In the genomic region with DNA sequence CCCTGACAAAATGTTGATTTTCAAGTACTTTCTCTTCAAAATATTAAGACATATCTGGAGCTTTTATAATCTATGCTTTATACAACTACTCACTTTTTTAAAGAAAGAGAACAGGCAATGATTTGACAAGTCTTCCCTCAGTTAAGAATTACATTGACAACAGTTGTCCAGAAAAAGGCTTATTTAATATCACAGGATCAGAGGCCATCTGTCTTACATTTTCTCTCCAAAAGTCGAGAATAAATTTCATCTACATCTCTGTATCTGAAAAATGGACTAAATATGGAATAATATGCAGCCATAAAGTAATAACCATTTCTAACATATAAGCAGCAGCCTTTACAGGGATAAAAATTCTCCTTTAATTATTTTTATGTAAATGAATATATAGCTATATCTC, we compare ENCODE assay signal across 38 cellular contexts. TPM values are rescaled to one million over a fixed set of nuclear protein-coding genes. Genes with fewer than 3 reads are reported as not detected.
"Had no signal": no experiment of that assay in that cellular context is flagged by ENCODE, and none has a peak within 500 bp of the region (broad histone marks: within the 10 kb centered on the region; RNA-seq: fewer than 3 reads in every experiment).

No MANE protein-coding gene starts in this region.

- H3K36me3 Mint-ChIP-seq: activated naive CD4-positive, alpha-beta T cell treated with anti-CD3 and anti-CD28 coated beads, Interleukin-2, amount 10 ng/mL, durations not matched to agents 7 days and 5 days; activated naive CD4-positive, alpha-beta T cell treated with anti-CD3 and anti-CD28 coated beads, Interleukin-2, amount 50 U/mL, for 24 hours; activated naive CD4-positive, alpha-beta T cell treated with anti-CD3 and anti-CD28 coated beads, Interleukin-2, amount 50 U/mL, for 72 hours; activated naive CD8-positive, alpha-beta T cell; activated naive CD8-positive, alpha-beta T cell treated with anti-CD3 and anti-CD28 coated beads for 36 hours; activated naive CD8-positive, alpha-beta T cell treated with anti-CD3 and anti-CD28 coated beads, Interleukin-2, amount 10 ng/mL, durations not matched to agents 7 days and 5 days; brain had no signal

- H3K4me3 ChIP-seq: adrenal gland, ascending aorta, body of pancreas, breast epithelium, cardiac muscle cell had no signal

- DNase-seq: activated effector memory CD4-positive, alpha-beta T cell treated with anti-CD3 and anti-CD28 coated beads, Interleukin-2, amount 50 U/mL, for 16 hours; activated effector memory CD4-positive, alpha-beta T cell treated with Interleukin-2 at 50 U/mL for 16 hours; activated gamma-delta T cell; activated gamma-delta T cell treated with Interleukin-2 at 50 U/mL for 16 hours; activated naive CD4-positive, alpha-beta T cell; activated naive CD4-positive, alpha-beta T cell treated with anti-CD3 and anti-CD28 coated beads for 36 hours; activated naive CD4-positive, alpha-beta T cell treated with anti-CD3 and anti-CD28 coated beads, Interleukin-2, amount 10 ng/mL, durations not matched to agents 7 days and 5 days; activated naive CD4-positive, alpha-beta T cell treated with anti-CD3 and anti-CD28 coated beads, Interleukin-2, amount 50 U/mL, for 16 hours; activated naive CD4-positive, alpha-beta T cell treated with Interleukin-2 at 50 U/mL for 16 hours; activated naive CD8-positive, alpha-beta T cell treated with anti-CD3 and anti-CD28 coated beads for 36 hours; activated naive CD8-positive, alpha-beta T cell treated with anti-CD3 and anti-CD28 coated beads, Interleukin-2, amount 10 ng/mL, durations not matched to agents 7 days and 5 days; activated naive CD8-positive, alpha-beta T cell treated with anti-CD3 and anti-CD28 coated beads, Interleukin-2, amount 50 U/mL, for 24 hours; activated T-cell treated with anti-CD3 and anti-CD28 coated beads for 4 hours; activated T-cell treated with anti-CD3 and anti-CD28 coated beads, Interleukin-2, amount 50 U/mL, for 1 hour; activated T-cell treated with anti-CD3 and anti-CD28 coated beads, Interleukin-2, amount 50 U/mL, for 24 hours; activated T-cell treated with anti-CD3 and anti-CD28 coated beads, Interleukin-2, amount 50 U/mL, for 4 hours; activated T-cell treated with anti-CD3 and anti-CD28 coated beads, Interleukin-2, amount 50 U/mL, for 48 hours; activated T-cell treated with anti-CD3 and anti-CD28 coated beads, Interleukin-2, amount 50 U/mL, for 72 hours; adrenal gland; amniotic stem cell; amygdala; anterior cingulate cortex; aorta; body of pancreas; brain microvascular endothelial cell; central memory CD4-positive, alpha-beta T cell had no signal

- H3K4me1 Mint-ChIP-seq: activated naive CD4-positive, alpha-beta T cell treated with anti-CD3 and anti-CD28 coated beads, Interleukin-2, amount 10 ng/mL, durations not matched to agents 7 days and 5 days; activated naive CD4-positive, alpha-beta T cell treated with anti-CD3 and anti-CD28 coated beads, Interleukin-2, amount 50 U/mL, for 24 hours; activated naive CD8-positive, alpha-beta T cell treated with anti-CD3 and anti-CD28 coated beads for 36 hours; activated naive CD8-positive, alpha-beta T cell treated with anti-CD3 and anti-CD28 coated beads, Interleukin-2, amount 10 ng/mL, durations not matched to agents 7 days and 5 days; activated naive CD8-positive, alpha-beta T cell treated with anti-CD3 and anti-CD28 coated beads, Interleukin-2, amount 50 U/mL, for 24 hours; activated T-helper 17 cell treated with anti-CD3 and anti-CD28 coated beads, Interleukin-2, amount 50 U/mL, for 72 hours; brain; central memory CD8-positive, alpha-beta T cell had no signal

- H3K9me3 Mint-ChIP-seq: activated naive CD4-positive, alpha-beta T cell treated with anti-CD3 and anti-CD28 coated beads for 36 hours; activated naive CD4-positive, alpha-beta T cell treated with anti-CD3 and anti-CD28 coated beads, Interleukin-2, amount 10 ng/mL, durations not matched to agents 7 days and 5 days; activated naive CD8-positive, alpha-beta T cell treated with anti-CD3 and anti-CD28 coated beads for 36 hours; activated naive CD8-positive, alpha-beta T cell treated with anti-CD3 and anti-CD28 coated beads, Interleukin-2, amount 10 ng/mL, durations not matched to agents 7 days and 5 days; activated T-helper 1 cell treated with anti-CD3 and anti-CD28 coated beads, Interleukin-12 subunit alpha, Interleukin-12 subunit beta, Interleukin-2, Interleukin-4 antibody, amounts not matched to agents 30 ng/mL and 10 ng/mL and 1 ng/mL, durations not matched to agents 14 hours and 24 hours and 36 hours; brain had no signal

- H3K9me3 ChIP-seq: ascending aorta, body of pancreas, breast epithelium had no signal

- H3K36me3 ChIP-seq: adrenal gland, ascending aorta, brain microvascular endothelial cell, breast epithelium, cardiac muscle cell had no signal

- H3K27ac ChIP-seq: adrenal gland, ascending aorta, body of pancreas, brain microvascular endothelial cell, breast epithelium, cardiac muscle cell had no signal

- H3K27me3 Mint-ChIP-seq: activated naive CD4-positive, alpha-beta T cell treated with anti-CD3 and anti-CD28 coated beads, Interleukin-2, amount 10 ng/mL, durations not matched to agents 7 days and 5 days; activated naive CD4-positive, alpha-beta T cell treated with anti-CD3 and anti-CD28 coated beads, Interleukin-2, amount 50 U/mL, for 24 hours; activated naive CD8-positive, alpha-beta T cell; activated naive CD8-positive, alpha-beta T cell treated with anti-CD3 and anti-CD28 coated beads for 36 hours; activated naive CD8-positive, alpha-beta T cell treated with anti-CD3 and anti-CD28 coated beads, Interleukin-2, amount 10 ng/mL, durations not matched to agents 7 days and 5 days; activated naive CD8-positive, alpha-beta T cell treated with anti-CD3 and anti-CD28 coated beads, Interleukin-2, amount 50 U/mL, for 24 hours; activated T-cell treated with anti-CD3 and anti-CD28 coated beads, Interleukin-2, amount 50 U/mL, for 24 hours; activated T-helper 17 cell treated with anti-CD3 and anti-CD28 coated beads, Interleukin-2, amount 50 U/mL, for 72 hours; brain; central memory CD8-positive, alpha-beta T cell had no signal

- H3K27me3 ChIP-seq: adrenal gland, ascending aorta, body of pancreas, brain microvascular endothelial cell, breast epithelium, cardiac muscle cell had no signal

- H3K27ac Mint-ChIP-seq: activated naive CD4-positive, alpha-beta T cell treated with anti-CD3 and anti-CD28 coated beads for 36 hours; activated naive CD4-positive, alpha-beta T cell treated with anti-CD3 and anti-CD28 coated beads, Interleukin-2, amount 10 ng/mL, durations not matched to agents 7 days and 5 days; activated naive CD4-positive, alpha-beta T cell treated with anti-CD3 and anti-CD28 coated beads, Interleukin-2, amount 50 U/mL, for 24 hours; activated naive CD4-positive, alpha-beta T cell treated with anti-CD3 and anti-CD28 coated beads, Interleukin-2, amount 50 U/mL, for 72 hours; activated naive CD8-positive, alpha-beta T cell; activated naive CD8-positive, alpha-beta T cell treated with anti-CD3 and anti-CD28 coated beads for 36 hours; activated naive CD8-positive, alpha-beta T cell treated with anti-CD3 and anti-CD28 coated beads, Interleukin-2, amount 10 ng/mL, durations not matched to agents 7 days and 5 days; activated naive CD8-positive, alpha-beta T cell treated with anti-CD3 and anti-CD28 coated beads, Interleukin-2, amount 50 U/mL, for 24 hours; activated T-cell treated with anti-CD3 and anti-CD28 coated beads, Interleukin-2, amount 50 U/mL, for 24 hours; activated T-cell treated with anti-CD3 and anti-CD28 coated beads, Interleukin-2, amount 50 U/mL, for 72 hours; activated T-helper 1 cell treated with anti-CD3 and anti-CD28 coated beads, Interleukin-12 subunit alpha, Interleukin-12 subunit beta, Interleukin-2, Interleukin-4 antibody, amounts not matched to agents 30 ng/mL and 10 ng/mL and 1 ng/mL, durations not matched to agents 14 hours and 24 hours and 36 hours; activated T-helper 17 cell treated with anti-CD3 and anti-CD28 coated beads, Interleukin-2, amount 50 U/mL, for 72 hours; activated T-helper 2 cell treated with anti-CD3 and anti-CD28 coated beads, Interferon-gamma antibody, Interleukin-2, Interleukin-4, amounts not matched to agents 10 μg/mL and 5 μg/mL and 100 μg/mL, durations not matched to agents 14 hours and 24 hours and 36 hours; brain had no signal

- H3K4me1 ChIP-seq: adrenal gland, ascending aorta, breast epithelium had no signal

- H3K4me3 Mint-ChIP-seq: activated naive CD4-positive, alpha-beta T cell treated with anti-CD3 and anti-CD28 coated beads for 36 hours; activated naive CD4-positive, alpha-beta T cell treated with anti-CD3 and anti-CD28 coated beads, Interleukin-2, amount 10 ng/mL, durations not matched to agents 7 days and 5 days; activated naive CD4-positive, alpha-beta T cell treated with anti-CD3 and anti-CD28 coated beads, Interleukin-2, amount 50 U/mL, for 24 hours; activated naive CD8-positive, alpha-beta T cell; activated naive CD8-positive, alpha-beta T cell treated with anti-CD3 and anti-CD28 coated beads for 36 hours; activated naive CD8-positive, alpha-beta T cell treated with anti-CD3 and anti-CD28 coated beads, Interleukin-2, amount 10 ng/mL, durations not matched to agents 7 days and 5 days; activated naive CD8-positive, alpha-beta T cell treated with anti-CD3 and anti-CD28 coated beads, Interleukin-2, amount 50 U/mL, for 24 hours; activated T-cell treated with anti-CD3 and anti-CD28 coated beads, Interleukin-2, amount 50 U/mL, for 24 hours; activated T-cell treated with anti-CD3 and anti-CD28 coated beads, Interleukin-2, amount 50 U/mL, for 4 hours; activated T-cell treated with anti-CD3 and anti-CD28 coated beads, Interleukin-2, amount 50 U/mL, for 72 hours; activated T-helper 1 cell treated with anti-CD3 and anti-CD28 coated beads, Interleukin-12 subunit alpha, Interleukin-12 subunit beta, Interleukin-2, Interleukin-4 antibody, amounts not matched to agents 30 ng/mL and 10 ng/mL and 1 ng/mL, durations not matched to agents 14 hours and 24 hours and 36 hours; activated T-helper 17 cell treated with anti-CD3 and anti-CD28 coated beads, Interleukin-2, amount 50 U/mL, for 72 hours; brain; central memory CD8-positive, alpha-beta T cell had no signal

RNA-seq across cellular contexts. Expression of a gene that starts 8.2 kb away (rescaled TPM):
- total RNA-seq: activated naive CD4-positive, alpha-beta T cell treated with anti-CD3 and anti-CD28 coated beads for 36 hours; activated naive CD4-positive, alpha-beta T cell treated with anti-CD3 and anti-CD28 coated beads, Interleukin-2, amount 50 U/mL, for 72 hours; activated naive CD8-positive, alpha-beta T cell treated with anti-CD3 and anti-CD28 coated beads for 36 hours; activated naive CD8-positive, alpha-beta T cell treated with anti-CD3 and anti-CD28 coated beads, Interleukin-2, amount 10 ng/mL, durations not matched to agents 7 days and 5 days; activated T-cell treated with anti-CD3 and anti-CD28 coated beads, Interleukin-2, amount 50 U/mL, for 4 hours; activated T-cell treated with anti-CD3 and anti-CD28 coated beads, Interleukin-2, amount 50 U/mL, for 72 hours; activated T-helper 1 cell treated with anti-CD3 and anti-CD28 coated beads, Interleukin-12 subunit alpha, Interleukin-12 subunit beta, Interleukin-2, Interleukin-4 antibody, amounts not matched to agents 30 ng/mL and 10 ng/mL and 1 ng/mL, durations not matched to agents 14 hours and 24 hours and 36 hours; activated T-helper 17 cell treated with anti-CD3 and anti-CD28 coated beads, Interleukin-2, amount 50 U/mL, for 72 hours; activated T-helper 2 cell treated with anti-CD3 and anti-CD28 coated beads, Interferon-gamma antibody, Interleukin-2, Interleukin-4, amounts not matched to agents 10 μg/mL and 5 μg/mL and 100 μg/mL, durations not matched to agents 14 hours and 24 hours and 36 hours; chondrocyte had no signal

RNA-seq across cellular contexts. Expression of a gene that starts 12.0 kb away (rescaled TPM):
- total RNA-seq: activated naive CD4-positive, alpha-beta T cell treated with anti-CD3 and anti-CD28 coated beads for 36 hours; activated naive CD4-positive, alpha-beta T cell treated with anti-CD3 and anti-CD28 coated beads, Interleukin-2, amount 50 U/mL, for 72 hours; activated naive CD8-positive, alpha-beta T cell treated with anti-CD3 and anti-CD28 coated beads for 36 hours; activated naive CD8-positive, alpha-beta T cell treated with anti-CD3 and anti-CD28 coated beads, Interleukin-2, amount 10 ng/mL, durations not matched to agents 7 days and 5 days; activated T-cell treated with anti-CD3 and anti-CD28 coated beads, Interleukin-2, amount 50 U/mL, for 4 hours; activated T-cell treated with anti-CD3 and anti-CD28 coated beads, Interleukin-2, amount 50 U/mL, for 72 hours; activated T-helper 1 cell treated with anti-CD3 and anti-CD28 coated beads, Interleukin-12 subunit alpha, Interleukin-12 subunit beta, Interleukin-2, Interleukin-4 antibody, amounts not matched to agents 30 ng/mL and 10 ng/mL and 1 ng/mL, durations not matched to agents 14 hours and 24 hours and 36 hours; activated T-helper 17 cell treated with anti-CD3 and anti-CD28 coated beads, Interleukin-2, amount 50 U/mL, for 72 hours; activated T-helper 2 cell treated with anti-CD3 and anti-CD28 coated beads, Interferon-gamma antibody, Interleukin-2, Interleukin-4, amounts not matched to agents 10 μg/mL and 5 μg/mL and 100 μg/mL, durations not matched to agents 14 hours and 24 hours and 36 hours; ascending aorta; chondrocyte had no signal
